ENCODE assay signal across 3 cellular contexts in genomic region chr9:33407061-33407460, GRCh38.
A peak's percentile ranks its signal among the peaks of the same experiment; 100 is the strongest.
TF ChIP-seq lines count a peak whose summit lies in the region.

No MANE protein-coding gene starts in this region.

TF ChIP-seq in SK-N-SH treated with all-trans-retinoic acid at 6 μM for 48 hours, 23 proteins besides CTCF, POLR2A, EP300 and RAD21:
- TF ChIP-seq ZNF70 (CRISPR knock-in tag; IDR thresholded peaks at IDR 0.05) (peak; percentile 65; the same call in 1 of the 2 replicates), CREB5 (CRISPR knock-in tag; IDR thresholded peaks at IDR 0.05; ENCODE audit: low read depth) (no peak)
TF ChIP-seq in SK-N-SH treated with all-trans-retinoic acid at 6 μM for 48 hours: peak in this region for 1.

TF ChIP-seq in SK-N-SH, 30 proteins besides CTCF, POLR2A, EP300 and RAD21:
- TF ChIP-seq TEAD4 (IDR thresholded peaks at IDR 0.05; ENCODE audit: borderline replicate concordance, insufficient read depth) (no peak), NFIC (IDR thresholded peaks at IDR 0.05; ENCODE audit: borderline replicate concordance) (no peak), CHD2 (IDR thresholded peaks at IDR 0.05; ENCODE audit: low read length, partially characterized antibody) (no peak), RXRA (IDR thresholded peaks at IDR 0.05; ENCODE audit: borderline replicate concordance, low read depth) (no peak)

TF ChIP-seq in K562, 482 proteins besides CTCF, POLR2A, EP300 and RAD21:
- peak; percentile 72 for TF ChIP-seq ZFP36 (IDR thresholded peaks at IDR 0.05; ENCODE audit: low read depth, low read length, partially characterized antibody)
- TF ChIP-seq MCM2 (IDR thresholded peaks at IDR 0.05; ENCODE audit: low read depth), result no peak
- no peak for TF ChIP-seq MAX (CRISPR knock-in tag; IDR thresholded peaks at IDR 0.05)
